ENCODE assay signal across 9 cellular contexts in genomic region chr4:6732441-6733357, GRCh38. TPM values are rescaled to one million over a fixed set of nuclear protein-coding genes. Genes with fewer than 3 reads are reported as not detected.
DNase-seq lines count a peak whose midpoint lies in the region; ATAC-seq and TF ChIP-seq lines count a peak whose summit lies in the region.
"Had no signal": no experiment of that assay in that cellular context is flagged by ENCODE, and none has a peak within 500 bp of the region (broad histone marks: within the 10 kb centered on the region; RNA-seq: fewer than 3 reads in every experiment).

No MANE protein-coding gene starts in this region.

- POLR2A ChIA-PET in CD8-positive, alpha-beta T cell (lab: Charles Lee): no interaction called here

- H3K27me3 ChIP-seq in smooth muscle cell (ENCODE audit: low read depth): no peaks in the 10 kb centered on the region
- no peaks in the 10 kb centered on the region for H3K27me3 ChIP-seq in CD8-positive, alpha-beta T cell (ENCODE audit: insufficient read depth, low read length)

- peaks cover 10% of the 10 kb centered on the region for H3K4me1 ChIP-seq in smooth muscle cell (ENCODE audit: low read depth)
- peaks cover 8% of the 10 kb centered on the region for H3K4me1 ChIP-seq in CD8-positive, alpha-beta T cell (ENCODE audit: insufficient read depth, low read length)

- H3K36me3 ChIP-seq in smooth muscle cell (ENCODE audit: low read depth): no peaks in the 10 kb centered on the region
- no peaks in the 10 kb centered on the region for H3K36me3 ChIP-seq in CD8-positive, alpha-beta T cell (ENCODE audit: insufficient read depth, low read length)

- peaks cover 10% of the 10 kb centered on the region for H3K4me1 Mint-ChIP-seq in CD8-positive, alpha-beta T cell (ENCODE audit: low read depth)

- H3K36me3 Mint-ChIP-seq in CD8-positive, alpha-beta T cell: no peaks in the 10 kb centered on the region

- ATAC-seq in CD8-positive, alpha-beta T cell: no peak
- ATAC-seq in HG03045 (IDR thresholded peaks at IDR 0.05; ENCODE audit: unreplicated experiment): no peak

- DNase-seq in GOT3 (lab: John Stamatoyannopoulos, UW) (peak; percentile 24), hippocampal formation (lab: John Stamatoyannopoulos, UW) (peak; percentile 56 to 61), smooth muscle cell (lab: John Stamatoyannopoulos, UW; ENCODE audit: unreplicated experiment) (no peak), NCI-H345 (lab: John Stamatoyannopoulos, UW) (no peak), NCI-H2081 treated with DMSO at 0.1 percent for 48 hours (lab: John Stamatoyannopoulos, UW) (no peak)
- no peak for DNase-seq in CD8-positive, alpha-beta T cell

- no peaks in the 10 kb centered on the region for H3K9me3 Mint-ChIP-seq in CD8-positive, alpha-beta T cell
- H3K9me3 Mint-ChIP-seq: nephron had no signal

- H2AFZ ChIP-seq in smooth muscle cell (ENCODE audit: low read depth): peak overlapping the region; percentile 24

- CTCF ChIA-PET in CD8-positive, alpha-beta T cell (lab: Charles Lee): interaction anchor here (0.7 to 0.9 kb wide), 2 partner anchors 12 to 141 kb away, joined by 3 read pairs; no protein-coding TSS in a partner anchor

- WGBS in smooth muscle cell (ENCODE audit: low lambda C conversion rate): 59% methylated on average over 21 of the region's 21 CpGs

- H3K4me3 Mint-ChIP-seq in CD8-positive, alpha-beta T cell: no peak overlapping the region
- H3K4me3 Mint-ChIP-seq: nephron had no signal

- H3K9me3 ChIP-seq in smooth muscle cell (replicated peaks; ENCODE audit: low read depth): no peaks in the 10 kb centered on the region
- H3K9me3 ChIP-seq in CD8-positive, alpha-beta T cell (ENCODE audit: low read length): no peaks in the 10 kb centered on the region

- H3K9ac ChIP-seq in smooth muscle cell (ENCODE audit: low read depth): peak overlapping the region; percentile 79

- H3K79me2 ChIP-seq in smooth muscle cell (ENCODE audit: low read depth): no peaks in the 10 kb centered on the region

- no peak overlapping the region for H3K27ac Mint-ChIP-seq in CD8-positive, alpha-beta T cell
- H3K27ac Mint-ChIP-seq: nephron had no signal

- no peak overlapping the region for H3K4me3 ChIP-seq in smooth muscle cell
- no peak overlapping the region for H3K4me3 ChIP-seq in CD8-positive, alpha-beta T cell (ENCODE audit: low read depth, low read length)

- H3K27ac ChIP-seq in angular gyrus (ENCODE audit: low read depth, low read length) (peak overlapping the region; percentile 84), smooth muscle cell (ENCODE audit: low read depth) (peak overlapping the region; percentile 82)
- H3K27ac ChIP-seq in CD8-positive, alpha-beta T cell (ENCODE audit: low read depth, low read length): no peak overlapping the region

- intact Hi-C loops in CD8-positive, alpha-beta T cell (cut with DNase I, micrococcal nuclease): no loop called here

- H3F3A ChIP-seq in smooth muscle cell (ENCODE audit: low read depth): peaks cover 7% of the 10 kb centered on the region

- TF ChIP-seq CTCF in smooth muscle cell (IDR thresholded peaks at IDR 0.05; ENCODE audit: borderline replicate concordance, insufficient read depth, poor library complexity, severe bottlenecking): no peak
- TF ChIP-seq CTCF in CD8-positive, alpha-beta T cell (IDR thresholded peaks at IDR 0.05): no peak

- H3K27me3 Mint-ChIP-seq in CD8-positive, alpha-beta T cell (ENCODE audit: low read depth): no peaks in the 10 kb centered on the region

- H3K4me2 ChIP-seq in smooth muscle cell: peak overlapping the region; percentile 62

- H4K20me1 ChIP-seq in smooth muscle cell (ENCODE audit: low read depth): no peaks in the 10 kb centered on the region

RNA-seq across cellular contexts. Expression of gene BLOC1S4, which starts 16.7 kb away (rescaled TPM):
- total RNA-seq in smooth muscle cell: 20.6 and 21.8 TPM in 2 replicates
- polyA plus RNA-seq in smooth muscle cell: 39.8 and 41.8 TPM in 2 replicates
- total RNA-seq in CD8-positive, alpha-beta T cell: 10 to 100 TPM; 29.7 to 30.7 TPM

RNA-seq across cellular contexts. Expression of gene MRFAP1L1, which starts 23.0 kb away (rescaled TPM):
- total RNA-seq in smooth muscle cell: 67.1 and 70.2 TPM in 2 replicates
- polyA plus RNA-seq in smooth muscle cell: 46.2 and 48.9 TPM in 2 replicates
- 10 to 100 TPM; 27.5 to 30.0 TPM for total RNA-seq in CD8-positive, alpha-beta T cell

RNA-seq across cellular contexts. Expression of gene S100P, which starts 39.0 kb away (rescaled TPM):
- total RNA-seq in smooth muscle cell: 1.3 and 4.0 TPM in 2 replicates
- polyA plus RNA-seq in smooth muscle cell: 6.6 and 27.3 TPM in 2 replicates
- 1 to 10 TPM; 1.1 to 1.5 TPM for total RNA-seq in CD8-positive, alpha-beta T cell

RNA-seq across cellular contexts. Expression of gene KIAA0232, which starts 49.8 kb away (rescaled TPM):
- 16.6 and 36.0 TPM in 2 replicates for total RNA-seq in smooth muscle cell
- polyA plus RNA-seq in smooth muscle cell: 8.4 and 9.5 TPM in 2 replicates
- total RNA-seq in CD8-positive, alpha-beta T cell: 10 to 100 TPM; 18.4 to 19.7 TPM

Comparison
In these comparisons a context has a peak if more than half of its experiments do, and no peak if none do; other contexts are left out.
1. DNase-seq: peak in GOT3 (single experiment) and hippocampal formation (2 of 2); none in smooth muscle cell (single experiment), CD8-positive, alpha-beta T cell (0 of 7), NCI-H345 (single experiment) and NCI-H2081 treated with DMSO at 0.1 percent for 48 hours (single experiment).